8 cellular contexts compared by ENCODE assay signal in genomic region chr2:86249176-86249842, GRCh38. TPM values are rescaled to one million over a fixed set of nuclear protein-coding genes. Genes with fewer than 3 reads are reported as not detected.
A peak's percentile ranks its signal among the peaks of the same experiment; 100 is the strongest.
DNase-seq lines count a peak whose midpoint lies in the region; ATAC-seq and TF ChIP-seq lines count a peak whose summit lies in the region.

No MANE protein-coding gene starts in this region.

- H3K9me3 ChIP-seq in Peyer's patch, result no peaks in the 10 kb centered on the region

- H3K9me3 Mint-ChIP-seq in naive thymus-derived CD8-positive, alpha-beta T cell, result no peaks in the 10 kb centered on the region

- H3K4me1 ChIP-seq in Peyer's patch, result no peaks in the 10 kb centered on the region

- no peaks in the 10 kb centered on the region for H3K36me3 ChIP-seq in Peyer's patch

- ATAC-seq in GM18511 (IDR thresholded peaks at IDR 0.05; ENCODE audit: unreplicated experiment) (peak; percentile 79), HG03280 (IDR thresholded peaks at IDR 0.05; ENCODE audit: unreplicated experiment) (peak; percentile 56)
- ATAC-seq in naive thymus-derived CD8-positive, alpha-beta T cell, result no peak

- H3K27ac Mint-ChIP-seq in naive thymus-derived CD8-positive, alpha-beta T cell, result peak overlapping the region in 1 of 10 donors; percentile 61

- no peak for TF ChIP-seq POLR2A in Peyer's patch (IDR thresholded peaks at IDR 0.05)

- H3K27me3 Mint-ChIP-seq in naive thymus-derived CD8-positive, alpha-beta T cell, result peaks cover 0 to 11% (median 4%) of the 10 kb centered on the region in 5 donors

- H3K4me1 Mint-ChIP-seq in naive thymus-derived CD8-positive, alpha-beta T cell, result peaks cover 0 to 5% (median 0%) of the 10 kb centered on the region in 4 donors

- TF ChIP-seq CTCF in Peyer's patch (IDR thresholded peaks at IDR 0.05), result no peak

- no peaks in the 10 kb centered on the region for H3K27me3 ChIP-seq in Peyer's patch

- POLR2A ChIA-PET in naive thymus-derived CD8-positive, alpha-beta T cell (lab: Charles Lee), result no interaction called here

- H3K36me3 Mint-ChIP-seq in naive thymus-derived CD8-positive, alpha-beta T cell, result no peaks in the 10 kb centered on the region

- peak; percentile 74 for DNase-seq in SHP77 treated with DMSO at 0.1 percent for 48 hours (lab: John Stamatoyannopoulos, UW)
- DNase-seq in kidney tubule cell (ENCODE audit: low spot score), result peak; percentile 79
- no peak for DNase-seq in T-helper 1 cell
- DNase-seq in activated CD4-positive, alpha-beta T cell treated with anti-CD3 and anti-CD28 coated beads for 48 hours, result no peak
- no peak for DNase-seq in naive thymus-derived CD8-positive, alpha-beta T cell
- no peak for DNase-seq in Peyer's patch

- peak overlapping the region in 1 of 4 donors; percentile 64 for H3K27ac ChIP-seq in Peyer's patch

- no peak overlapping the region for H3K4me3 Mint-ChIP-seq in naive thymus-derived CD8-positive, alpha-beta T cell

- H3K4me3 ChIP-seq in Peyer's patch, result no peak overlapping the region

RNA-seq across cellular contexts. Expression of gene MRPL35, which starts 50.1 kb away (rescaled TPM):
- 10 to 100 TPM; 17.8 to 22.8 TPM for total RNA-seq in naive thymus-derived CD8-positive, alpha-beta T cell
- 10 to 100 TPM; 17.5 to 40.6 (median 24.7) TPM for polyA plus RNA-seq in naive thymus-derived CD8-positive, alpha-beta T cell
- 10 to 100 TPM; 16.5 to 60.4 (median 33.8) TPM for total RNA-seq in Peyer's patch

RNA-seq across cellular contexts. Expression of gene IMMT, which starts 54.0 kb away (rescaled TPM):
- total RNA-seq in naive thymus-derived CD8-positive, alpha-beta T cell, result 10 to 100 TPM; 79.7 to 86.2 TPM
- 10 to 100 TPM; 47.5 to 71.9 (median 61.4) TPM for polyA plus RNA-seq in naive thymus-derived CD8-positive, alpha-beta T cell
- total RNA-seq in Peyer's patch, result 100 to 1,000 TPM in 1 of 4 donors, 10 to 100 TPM in 3; 53.8 to 126 (median 67.6) TPM

Comparison
In these comparisons a context has a peak if more than half of its experiments do, and no peak if none do; other contexts are left out.
1. ATAC-seq: peak in GM18511 (single experiment) and HG03280 (single experiment); none in naive thymus-derived CD8-positive, alpha-beta T cell (0 of 2).
2. DNase-seq: peak in SHP77 treated with DMSO at 0.1 percent for 48 hours (single experiment) and kidney tubule cell (single experiment); none in T-helper 1 cell (0 of 5), activated CD4-positive, alpha-beta T cell treated with anti-CD3 and anti-CD28 coated beads for 48 hours (single experiment), naive thymus-derived CD8-positive, alpha-beta T cell (0 of 10) and Peyer's patch (0 of 3).